Comparison of ENCODE assay signal across 1 cellular context in the genomic region with DNA sequence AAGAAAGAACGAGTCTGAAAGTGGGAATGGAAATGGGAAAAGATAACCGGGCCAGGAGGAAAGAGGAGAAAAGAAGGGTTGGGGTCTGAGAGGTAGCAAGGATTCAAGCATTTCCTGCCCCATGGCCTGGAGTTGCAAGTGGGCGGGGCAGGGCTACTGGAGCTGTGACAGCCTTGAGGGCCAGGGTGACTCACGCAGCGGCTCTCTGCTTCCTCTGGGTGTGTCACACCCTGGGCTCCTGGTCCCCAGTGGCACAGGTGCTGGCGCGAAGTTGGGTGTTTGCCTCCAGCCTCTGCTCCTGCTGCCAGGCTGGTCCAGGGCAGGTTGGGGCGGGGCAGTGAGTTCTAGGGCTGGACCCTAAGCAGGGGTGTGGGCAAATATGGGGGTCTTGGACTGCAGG.
A peak's percentile ranks its signal among the peaks of the same experiment; 100 is the strongest.
TF ChIP-seq lines count a peak whose summit lies in the region.

No MANE protein-coding gene starts in this region.

TF ChIP-seq in K562, 482 proteins besides CTCF, POLR2A, EP300 and RAD21:
- TF ChIP-seq CREM (IDR thresholded peaks at IDR 0.05; ENCODE audit: low read depth) = peak; percentile 45; the same call in 1 of the 2 replicates
- peak; percentile 60; the same call in 1 of the 2 replicates for TF ChIP-seq SP1 (CRISPR knock-in tag; IDR thresholded peaks at IDR 0.05)
- TF ChIP-seq HDAC1 (IDR thresholded peaks at IDR 0.05) = 0 out of 4 replicates have a peak, but pooled peaks of 1 of the 2 experiments have one; percentile 29
- peak; percentile 65 for TF ChIP-seq ARID1B (IDR thresholded peaks at IDR 0.05)
- TF ChIP-seq, protein P1, sequence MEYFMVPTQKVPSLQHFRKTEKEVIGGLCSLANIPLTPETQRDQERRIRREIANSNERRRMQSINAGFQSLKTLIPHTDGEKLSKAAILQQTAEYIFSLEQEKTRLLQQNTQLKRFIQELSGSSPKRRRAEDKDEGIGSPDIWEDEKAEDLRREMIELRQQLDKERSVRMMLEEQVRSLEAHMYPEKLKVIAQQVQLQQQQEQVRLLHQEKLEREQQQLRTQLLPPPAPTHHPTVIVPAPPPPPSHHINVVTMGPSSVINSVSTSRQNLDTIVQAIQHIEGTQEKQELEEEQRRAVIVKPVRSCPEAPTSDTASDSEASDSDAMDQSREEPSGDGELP (CRISPR knock-in tag; IDR thresholded peaks at IDR 0.05; ENCODE audit: borderline replicate concordance) = peak; percentile 34; the same call in 1 of the 2 replicates
- TF ChIP-seq, protein P2, sequence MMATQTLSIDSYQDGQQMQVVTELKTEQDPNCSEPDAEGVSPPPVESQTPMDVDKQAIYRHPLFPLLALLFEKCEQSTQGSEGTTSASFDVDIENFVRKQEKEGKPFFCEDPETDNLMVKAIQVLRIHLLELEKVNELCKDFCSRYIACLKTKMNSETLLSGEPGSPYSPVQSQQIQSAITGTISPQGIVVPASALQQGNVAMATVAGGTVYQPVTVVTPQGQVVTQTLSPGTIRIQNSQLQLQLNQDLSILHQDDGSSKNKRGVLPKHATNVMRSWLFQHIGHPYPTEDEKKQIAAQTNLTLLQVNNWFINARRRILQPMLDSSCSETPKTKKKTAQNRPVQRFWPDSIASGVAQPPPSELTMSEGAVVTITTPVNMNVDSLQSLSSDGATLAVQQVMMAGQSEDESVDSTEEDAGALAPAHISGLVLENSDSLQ (IDR thresholded peaks at IDR 0.05) = peak; percentile 43; the same call in 1 of the 2 replicates
- TF ChIP-seq FOSL1 (tag; conservative IDR thresholded peaks at IDR 0.05) = peak; percentile 90
- no peak for TF ChIP-seq THRAP3 (IDR thresholded peaks at IDR 0.05; ENCODE audit: borderline replicate concordance)
- peak; percentile 88; the same call in 1 of the 2 replicates for TF ChIP-seq HDGF (IDR thresholded peaks at IDR 0.05)
- peak; percentile 55; the same call in 1 of the 2 replicates for TF ChIP-seq SMARCA4 (IDR thresholded peaks at IDR 0.05)
- TF ChIP-seq FOS (IDR thresholded peaks at IDR 0.05; ENCODE audit: extremely low read depth, insufficient read length) = peak; percentile 45
- TF ChIP-seq CTBP1 (IDR thresholded peaks at IDR 0.05; ENCODE audit: borderline replicate concordance) = peak; percentile 73; the same call in 1 of the 2 replicates
- no peak for TF ChIP-seq ELF2 (CRISPR knock-in tag; IDR thresholded peaks at IDR 0.05)
- no peak for TF ChIP-seq ZNF699 (CRISPR knock-in tag; IDR thresholded peaks at IDR 0.05; ENCODE audit: insufficient replicate concordance)
- TF ChIP-seq DPF2 (IDR thresholded peaks at IDR 0.05) = peak; percentile 59
- no peak for TF ChIP-seq CHD1 (IDR thresholded peaks at IDR 0.05; ENCODE audit: low read length)
- TF ChIP-seq HMGN3 (IDR thresholded peaks at IDR 0.05; ENCODE audit: borderline replicate concordance, extremely low read depth, insufficient read length, low read depth, low read length) = peak; percentile 56
- TF ChIP-seq NR2F6 (CRISPR knock-in tag; IDR thresholded peaks at IDR 0.05) = no peak
- peak; percentile 70 for TF ChIP-seq SMARCE1 (IDR thresholded peaks at IDR 0.05)
- peak; percentile 19 for TF ChIP-seq MEIS2 (IDR thresholded peaks at IDR 0.05; ENCODE audit: partially characterized antibody)
- TF ChIP-seq BRF1 (IDR thresholded peaks at IDR 0.05; ENCODE audit: borderline replicate concordance, extremely low read depth, insufficient read length) = no peak
- peak; percentile 85 for TF ChIP-seq JUN (IDR thresholded peaks at IDR 0.05; ENCODE audit: borderline replicate concordance, low read depth, low read length)
- no peak for TF ChIP-seq JUN (CRISPR knock-in tag; IDR thresholded peaks at IDR 0.05; ENCODE audit: borderline replicate concordance)
- TF ChIP-seq BCOR (IDR thresholded peaks at IDR 0.05) = peak; percentile 34; the same call in 1 of the 2 replicates
- no peak for TF ChIP-seq POLR3G (IDR thresholded peaks at IDR 0.05; ENCODE audit: extremely low read depth, insufficient read length, insufficient replicate concordance)
- TF ChIP-seq U2AF2 (optimal IDR thresholded peaks at IDR 0.05; ENCODE audit: low read depth, low read length) = no peak
- TF ChIP-seq MYNN (IDR thresholded peaks at IDR 0.05) = peak; percentile 58; the same call in 1 of the 2 replicates
- no peak for TF ChIP-seq MYNN (CRISPR knock-in tag; IDR thresholded peaks at IDR 0.05)
- peak in 1 of 2 experiments; percentile 58; a peak in 2 of 4 replicates for TF ChIP-seq MAZ (CRISPR knock-in tag; conservative IDR thresholded peaks at IDR 0.05 in 1 of 2, IDR thresholded peaks at IDR 0.05 in 1 of 2)
- TF ChIP-seq, protein P3, sequence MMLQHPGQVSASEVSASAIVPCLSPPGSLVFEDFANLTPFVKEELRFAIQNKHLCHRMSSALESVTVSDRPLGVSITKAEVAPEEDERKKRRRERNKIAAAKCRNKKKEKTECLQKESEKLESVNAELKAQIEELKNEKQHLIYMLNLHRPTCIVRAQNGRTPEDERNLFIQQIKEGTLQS (IDR thresholded peaks at IDR 0.05) = peak; percentile 92
- TF ChIP-seq, protein P3 (CRISPR knock-in tag; conservative IDR thresholded peaks at IDR 0.05) = 0 out of 2 replicates have a peak, but pooled peaks have one; percentile 48
- TF ChIP-seq KLF13 (tag; IDR thresholded peaks at IDR 0.05; ENCODE audit: borderline replicate concordance, low read depth) = peak; percentile 90; the same call in 1 of the 2 replicates
- TF ChIP-seq, protein P4, sequence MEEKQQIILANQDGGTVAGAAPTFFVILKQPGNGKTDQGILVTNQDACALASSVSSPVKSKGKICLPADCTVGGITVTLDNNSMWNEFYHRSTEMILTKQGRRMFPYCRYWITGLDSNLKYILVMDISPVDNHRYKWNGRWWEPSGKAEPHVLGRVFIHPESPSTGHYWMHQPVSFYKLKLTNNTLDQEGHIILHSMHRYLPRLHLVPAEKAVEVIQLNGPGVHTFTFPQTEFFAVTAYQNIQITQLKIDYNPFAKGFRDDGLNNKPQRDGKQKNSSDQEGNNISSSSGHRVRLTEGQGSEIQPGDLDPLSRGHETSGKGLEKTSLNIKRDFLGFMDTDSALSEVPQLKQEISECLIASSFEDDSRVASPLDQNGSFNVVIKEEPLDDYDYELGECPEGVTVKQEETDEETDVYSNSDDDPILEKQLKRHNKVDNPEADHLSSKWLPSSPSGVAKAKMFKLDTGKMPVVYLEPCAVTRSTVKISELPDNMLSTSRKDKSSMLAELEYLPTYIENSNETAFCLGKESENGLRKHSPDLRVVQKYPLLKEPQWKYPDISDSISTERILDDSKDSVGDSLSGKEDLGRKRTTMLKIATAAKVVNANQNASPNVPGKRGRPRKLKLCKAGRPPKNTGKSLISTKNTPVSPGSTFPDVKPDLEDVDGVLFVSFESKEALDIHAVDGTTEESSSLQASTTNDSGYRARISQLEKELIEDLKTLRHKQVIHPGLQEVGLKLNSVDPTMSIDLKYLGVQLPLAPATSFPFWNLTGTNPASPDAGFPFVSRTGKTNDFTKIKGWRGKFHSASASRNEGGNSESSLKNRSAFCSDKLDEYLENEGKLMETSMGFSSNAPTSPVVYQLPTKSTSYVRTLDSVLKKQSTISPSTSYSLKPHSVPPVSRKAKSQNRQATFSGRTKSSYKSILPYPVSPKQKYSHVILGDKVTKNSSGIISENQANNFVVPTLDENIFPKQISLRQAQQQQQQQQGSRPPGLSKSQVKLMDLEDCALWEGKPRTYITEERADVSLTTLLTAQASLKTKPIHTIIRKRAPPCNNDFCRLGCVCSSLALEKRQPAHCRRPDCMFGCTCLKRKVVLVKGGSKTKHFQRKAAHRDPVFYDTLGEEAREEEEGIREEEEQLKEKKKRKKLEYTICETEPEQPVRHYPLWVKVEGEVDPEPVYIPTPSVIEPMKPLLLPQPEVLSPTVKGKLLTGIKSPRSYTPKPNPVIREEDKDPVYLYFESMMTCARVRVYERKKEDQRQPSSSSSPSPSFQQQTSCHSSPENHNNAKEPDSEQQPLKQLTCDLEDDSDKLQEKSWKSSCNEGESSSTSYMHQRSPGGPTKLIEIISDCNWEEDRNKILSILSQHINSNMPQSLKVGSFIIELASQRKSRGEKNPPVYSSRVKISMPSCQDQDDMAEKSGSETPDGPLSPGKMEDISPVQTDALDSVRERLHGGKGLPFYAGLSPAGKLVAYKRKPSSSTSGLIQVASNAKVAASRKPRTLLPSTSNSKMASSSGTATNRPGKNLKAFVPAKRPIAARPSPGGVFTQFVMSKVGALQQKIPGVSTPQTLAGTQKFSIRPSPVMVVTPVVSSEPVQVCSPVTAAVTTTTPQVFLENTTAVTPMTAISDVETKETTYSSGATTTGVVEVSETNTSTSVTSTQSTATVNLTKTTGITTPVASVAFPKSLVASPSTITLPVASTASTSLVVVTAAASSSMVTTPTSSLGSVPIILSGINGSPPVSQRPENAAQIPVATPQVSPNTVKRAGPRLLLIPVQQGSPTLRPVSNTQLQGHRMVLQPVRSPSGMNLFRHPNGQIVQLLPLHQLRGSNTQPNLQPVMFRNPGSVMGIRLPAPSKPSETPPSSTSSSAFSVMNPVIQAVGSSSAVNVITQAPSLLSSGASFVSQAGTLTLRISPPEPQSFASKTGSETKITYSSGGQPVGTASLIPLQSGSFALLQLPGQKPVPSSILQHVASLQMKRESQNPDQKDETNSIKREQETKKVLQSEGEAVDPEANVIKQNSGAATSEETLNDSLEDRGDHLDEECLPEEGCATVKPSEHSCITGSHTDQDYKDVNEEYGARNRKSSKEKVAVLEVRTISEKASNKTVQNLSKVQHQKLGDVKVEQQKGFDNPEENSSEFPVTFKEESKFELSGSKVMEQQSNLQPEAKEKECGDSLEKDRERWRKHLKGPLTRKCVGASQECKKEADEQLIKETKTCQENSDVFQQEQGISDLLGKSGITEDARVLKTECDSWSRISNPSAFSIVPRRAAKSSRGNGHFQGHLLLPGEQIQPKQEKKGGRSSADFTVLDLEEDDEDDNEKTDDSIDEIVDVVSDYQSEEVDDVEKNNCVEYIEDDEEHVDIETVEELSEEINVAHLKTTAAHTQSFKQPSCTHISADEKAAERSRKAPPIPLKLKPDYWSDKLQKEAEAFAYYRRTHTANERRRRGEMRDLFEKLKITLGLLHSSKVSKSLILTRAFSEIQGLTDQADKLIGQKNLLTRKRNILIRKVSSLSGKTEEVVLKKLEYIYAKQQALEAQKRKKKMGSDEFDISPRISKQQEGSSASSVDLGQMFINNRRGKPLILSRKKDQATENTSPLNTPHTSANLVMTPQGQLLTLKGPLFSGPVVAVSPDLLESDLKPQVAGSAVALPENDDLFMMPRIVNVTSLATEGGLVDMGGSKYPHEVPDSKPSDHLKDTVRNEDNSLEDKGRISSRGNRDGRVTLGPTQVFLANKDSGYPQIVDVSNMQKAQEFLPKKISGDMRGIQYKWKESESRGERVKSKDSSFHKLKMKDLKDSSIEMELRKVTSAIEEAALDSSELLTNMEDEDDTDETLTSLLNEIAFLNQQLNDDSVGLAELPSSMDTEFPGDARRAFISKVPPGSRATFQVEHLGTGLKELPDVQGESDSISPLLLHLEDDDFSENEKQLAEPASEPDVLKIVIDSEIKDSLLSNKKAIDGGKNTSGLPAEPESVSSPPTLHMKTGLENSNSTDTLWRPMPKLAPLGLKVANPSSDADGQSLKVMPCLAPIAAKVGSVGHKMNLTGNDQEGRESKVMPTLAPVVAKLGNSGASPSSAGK (IDR thresholded peaks at IDR 0.05) = no peak
- TF ChIP-seq RBM22 (IDR thresholded peaks at IDR 0.05; ENCODE audit: low read depth, low read length, poor library complexity, severe bottlenecking) = no peak
- peak; percentile 60 to 68 for TF ChIP-seq NRF1 (conservative IDR thresholded peaks at IDR 0.05 in 1 of 2, IDR thresholded peaks at IDR 0.05 in 1 of 2)
- TF ChIP-seq, protein P5, sequence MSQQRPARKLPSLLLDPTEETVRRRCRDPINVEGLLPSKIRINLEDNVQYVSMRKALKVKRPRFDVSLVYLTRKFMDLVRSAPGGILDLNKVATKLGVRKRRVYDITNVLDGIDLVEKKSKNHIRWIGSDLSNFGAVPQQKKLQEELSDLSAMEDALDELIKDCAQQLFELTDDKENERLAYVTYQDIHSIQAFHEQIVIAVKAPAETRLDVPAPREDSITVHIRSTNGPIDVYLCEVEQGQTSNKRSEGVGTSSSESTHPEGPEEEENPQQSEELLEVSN (IDR thresholded peaks at IDR 0.05; ENCODE audit: borderline replicate concordance in 1 of 2, extremely low read depth in 1 of 2, insufficient read depth in 1 of 2, insufficient read length in 1 of 2, low read depth in 1 of 2, low read length in 1 of 2, poor library complexity in 1 of 2, severe bottlenecking in 1 of 2) = peak in 1 of 2 experiments; percentile 29
- TF ChIP-seq JUND (IDR thresholded peaks at IDR 0.05; ENCODE audit: borderline replicate concordance, low read depth, low read length) = peak; percentile 94
- TF ChIP-seq JUND (tag; IDR thresholded peaks at IDR 0.05; ENCODE audit: borderline replicate concordance, low read depth, low read length) = peak; percentile 91; the same call in 2 of the 3 replicates
TF ChIP-seq in K562: peak in this region for 24.
